8 cellular contexts compared by ENCODE assay signal in genomic region chr5:141507387-141508091, GRCh38. TPM values are rescaled to one million over a fixed set of nuclear protein-coding genes. Genes with fewer than 3 reads are reported as not detected.
DNase-seq lines count a peak whose midpoint lies in the region; ATAC-seq and TF ChIP-seq lines count a peak whose summit lies in the region.

No MANE protein-coding gene starts in this region.

- peak overlapping the region; percentile 64 for H3K27ac Mint-ChIP-seq in endodermal cell

- peaks cover 17% of the 10 kb centered on the region; the same call in 1 of the 2 replicates for H3K36me3 ChIP-seq in HUES6 (ENCODE audit: control insufficient read depth, insufficient read depth, low read length)
- peaks cover 8% of the 10 kb centered on the region for H3K36me3 ChIP-seq in endodermal cell (ENCODE audit: control insufficient read depth, insufficient read depth, low read length)
- no peaks in the 10 kb centered on the region; the same call in none of the 2 replicates for H3K36me3 ChIP-seq in H7 (replicated peaks; ENCODE audit: control insufficient read depth, insufficient read depth, low read length)

- no peak overlapping the region for H3K4me3 Mint-ChIP-seq in endodermal cell
- no peak overlapping the region for H3K4me3 Mint-ChIP-seq in activated T-cell treated with anti-CD3 and anti-CD28 coated beads, Interleukin-2, amount 50 U/mL, for 4 hours

- WGBS in endodermal cell (ENCODE audit: insufficient coverage in 1 of 2, insufficient read length in 1 of 2), 2 experiments: 83 to 85% methylated on average over 6 to 11 of the region's 11 CpGs

- H3K27me3 ChIP-seq in HUES6 (ENCODE audit: control insufficient read depth, insufficient read depth, low read length): no peaks in the 10 kb centered on the region
- no peaks in the 10 kb centered on the region for H3K27me3 ChIP-seq in endodermal cell (ENCODE audit: control insufficient read depth, insufficient read depth, low read length, poor library complexity, severe bottlenecking)
- H3K27me3 ChIP-seq in H7 (ENCODE audit: control insufficient read depth, insufficient read depth, low read length): no peaks in the 10 kb centered on the region

- intact Hi-C loops in sciatic nerve (cut with DNase I): no loop called here
- intact Hi-C loops in left colon (cut with DNase I, micrococcal nuclease): no loop called here

- H3K9me3 ChIP-seq in HUES6 (ENCODE audit: control insufficient read depth, insufficient read depth, low read depth, low read length): no peaks in the 10 kb centered on the region
- no peaks in the 10 kb centered on the region for H3K9me3 ChIP-seq in endodermal cell (ENCODE audit: control insufficient read depth, low read length)

- H3K4me1 ChIP-seq in HUES6 (ENCODE audit: control insufficient read depth, insufficient read depth, low read length) (peaks cover 28% of the 10 kb centered on the region), endodermal cell (ENCODE audit: control insufficient read depth, insufficient read depth, low read length) (peaks cover 11% of the 10 kb centered on the region)

- H3K4me3 ChIP-seq in HUES6 (ENCODE audit: low read depth, low read length) (no peak overlapping the region; the same call in 1 of the 2 replicates), endodermal cell (ENCODE audit: low read length) (no peak overlapping the region), H7 (ENCODE audit: insufficient read depth, low read depth, low read length) (no peak overlapping the region)

- H3K9me3 Mint-ChIP-seq in endodermal cell: no peaks in the 10 kb centered on the region
- no peaks in the 10 kb centered on the region for H3K9me3 Mint-ChIP-seq in activated T-cell treated with anti-CD3 and anti-CD28 coated beads, Interleukin-2, amount 50 U/mL, for 4 hours

- peaks cover 8% of the 10 kb centered on the region for H3K4me1 Mint-ChIP-seq in endodermal cell
- H3K4me1 Mint-ChIP-seq in activated T-cell treated with anti-CD3 and anti-CD28 coated beads, Interleukin-2, amount 50 U/mL, for 4 hours (ENCODE audit: low read depth): peaks cover 8% of the 10 kb centered on the region

- peaks cover 16% of the 10 kb centered on the region for H3K36me3 Mint-ChIP-seq in endodermal cell (ENCODE audit: low read depth)
- no peaks in the 10 kb centered on the region for H3K36me3 Mint-ChIP-seq in activated T-cell treated with anti-CD3 and anti-CD28 coated beads, Interleukin-2, amount 50 U/mL, for 4 hours (ENCODE audit: insufficient read depth)

- H3K27ac ChIP-seq in HUES6 (ENCODE audit: low read depth, low read length): no peak overlapping the region; the same call in 1 of the 2 replicates
- peak overlapping the region; percentile 72 for H3K27ac ChIP-seq in endodermal cell (ENCODE audit: low read depth, low read length)

- ATAC-seq in GM21360 (IDR thresholded peaks at IDR 0.05; ENCODE audit: unreplicated experiment) (peak; percentile 39), sciatic nerve (peak; percentile 90), left colon (no peak)
- ATAC-seq in activated T-cell treated with anti-CD3 and anti-CD28 coated beads, Interleukin-2, amount 50 U/mL, for 4 hours: no peak

- H3K9ac ChIP-seq in HUES6 (ENCODE audit: low read length) (peak overlapping the region; percentile 46), endodermal cell (ENCODE audit: extremely low read depth, low read length, poor library complexity, severe bottlenecking) (no peak overlapping the region)

- DNase-seq in AG08395 (ENCODE audit: low spot score): peak; percentile 77
- DNase-seq in endodermal cell: no peak
- peak; percentile 85 for DNase-seq in sciatic nerve (ENCODE audit: low spot score)
- DNase-seq in left colon: no peak
- no peak for DNase-seq in activated T-cell treated with anti-CD3 and anti-CD28 coated beads, Interleukin-2, amount 50 U/mL, for 4 hours
- no peak for DNase-seq in H7

- no peaks in the 10 kb centered on the region for H3K27me3 Mint-ChIP-seq in endodermal cell (ENCODE audit: insufficient read depth)
- no peaks in the 10 kb centered on the region for H3K27me3 Mint-ChIP-seq in activated T-cell treated with anti-CD3 and anti-CD28 coated beads, Interleukin-2, amount 50 U/mL, for 4 hours (ENCODE audit: low read depth)

- no peak for TF ChIP-seq CTCF in endodermal cell (conservative IDR thresholded peaks at IDR 0.05)

RNA-seq across cellular contexts. Expression of gene PCDHGC5, which starts 18.7 kb away (rescaled TPM):
- 1 to 10 TPM in 1 of 2 donors, under 1 TPM in 1; 0.71 to 1.8 TPM for total RNA-seq in endodermal cell
- 1.7 TPM for polyA plus RNA-seq in endodermal cell (2013, experiment 1 of 2)
- polyA plus RNA-seq in endodermal cell (2013, experiment 2 of 2): 1.9 TPM
- 3.8 TPM for total RNA-seq in sciatic nerve
- under 1 TPM; 0.75 to 0.76 TPM for total RNA-seq in left colon
- not detected for total RNA-seq in activated T-cell treated with anti-CD3 and anti-CD28 coated beads, Interleukin-2, amount 50 U/mL, for 4 hours
- total RNA-seq in H7 (2014; rRNA removed; shearing (Covaris generic)): 0.44 and 1.8 TPM in 2 replicates

RNA-seq across cellular contexts. Expression of gene PCDHGC4, which starts 22.7 kb away (rescaled TPM):
- total RNA-seq in endodermal cell (1 to 10 TPM; 2.6 to 3.0 TPM), sciatic nerve (4.5 TPM), left colon (under 1 TPM; 0.64 to 0.92 TPM)
- polyA plus RNA-seq in endodermal cell (2013, experiment 1 of 2): 22.9 TPM
- 22.7 TPM for polyA plus RNA-seq in endodermal cell (2013, experiment 2 of 2)
- total RNA-seq in activated T-cell treated with anti-CD3 and anti-CD28 coated beads, Interleukin-2, amount 50 U/mL, for 4 hours: not detected
- total RNA-seq in H7 (2014; rRNA removed; shearing (Covaris generic)): 9.9 and 12.5 TPM in 2 replicates

RNA-seq across cellular contexts. Expression of gene PCDHGC3, which starts 31.8 kb away (rescaled TPM):
- total RNA-seq in endodermal cell (10 to 100 TPM; 13.9 to 27.6 TPM), sciatic nerve (71.4 TPM), left colon (10 to 100 TPM; 15.3 to 16.0 TPM)
- 56.9 TPM for polyA plus RNA-seq in endodermal cell (2013, experiment 1 of 2)
- 55.8 TPM for polyA plus RNA-seq in endodermal cell (2013, experiment 2 of 2)
- total RNA-seq in activated T-cell treated with anti-CD3 and anti-CD28 coated beads, Interleukin-2, amount 50 U/mL, for 4 hours: under 1 TPM; 0.22 to 0.55 (median 0.48) TPM
- 27.4 and 31.7 TPM in 2 replicates for total RNA-seq in H7 (2014; rRNA removed; shearing (Covaris generic))

Comparison
In these comparisons a context has a peak if more than half of its experiments do, and no peak if none do; other contexts are left out.
1. DNase-seq: peak in AG08395 (single experiment) and sciatic nerve (single experiment); none in endodermal cell (single experiment), left colon (0 of 2), activated T-cell treated with anti-CD3 and anti-CD28 coated beads, Interleukin-2, amount 50 U/mL, for 4 hours (single experiment) and H7 (single experiment).
2. ATAC-seq: peak in GM21360 (single experiment) and sciatic nerve (single experiment); none in left colon (single experiment) and activated T-cell treated with anti-CD3 and anti-CD28 coated beads, Interleukin-2, amount 50 U/mL, for 4 hours (0 of 2).
3. RNA of gene PCDHGC3, which starts 31.8 kb away (total RNA-seq): 71.4 TPM in sciatic nerve (single experiment), 27.4 to 31.7 TPM in H7, 13.9 to 27.6 TPM in endodermal cell and 15.3 to 16.0 TPM in left colon; 0.22 to 0.55 TPM in activated T-cell treated with anti-CD3 and anti-CD28 coated beads, Interleukin-2, amount 50 U/mL, for 4 hours; every median in the first group is over 4 times any median in the second.